8 cellular contexts compared by ENCODE assay signal in the genomic region with DNA sequence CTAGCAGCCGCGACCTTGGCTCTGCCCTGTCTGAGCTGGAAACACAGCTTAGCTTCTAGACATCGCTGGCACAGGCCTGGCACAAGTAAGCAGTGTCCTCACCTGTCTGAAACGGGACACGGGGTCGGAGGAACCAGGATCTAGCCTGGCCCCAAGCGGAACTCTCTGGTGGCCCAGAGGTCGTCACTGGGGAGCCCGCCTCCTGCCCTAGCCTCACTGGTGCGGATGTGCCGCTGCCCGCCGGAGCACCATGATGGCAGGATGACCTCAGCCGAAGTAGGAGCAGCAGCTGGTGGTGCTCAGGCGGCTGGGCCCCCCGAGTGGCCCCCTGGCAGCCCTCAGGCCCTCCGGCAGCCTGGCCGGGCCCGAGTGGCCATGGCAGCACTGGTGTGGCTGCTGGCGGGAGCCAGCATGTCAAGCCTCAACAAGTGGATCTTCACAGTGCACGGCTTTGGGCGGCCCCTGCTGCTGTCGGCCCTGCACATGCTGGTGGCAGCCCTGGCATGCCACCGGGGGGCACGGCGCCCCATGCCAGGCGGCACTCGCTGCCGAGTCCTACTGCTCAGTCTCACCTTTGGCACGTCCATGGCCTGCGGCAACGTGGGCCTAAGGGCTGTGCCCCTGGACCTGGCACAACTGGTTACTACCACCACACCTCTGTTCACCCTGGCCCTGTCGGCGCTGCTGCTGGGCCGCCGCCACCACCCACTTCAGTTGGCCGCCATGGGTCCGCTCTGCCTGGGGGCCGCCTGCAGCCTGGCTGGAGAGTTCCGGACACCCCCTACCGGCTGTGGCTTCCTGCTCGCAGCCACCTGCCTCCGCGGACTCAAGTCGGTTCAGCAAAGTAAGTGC. TPM values are rescaled to one million over a fixed set of nuclear protein-coding genes. Genes with fewer than 3 reads are reported as not detected.
DNase-seq lines count a peak whose midpoint lies in the region; ATAC-seq and TF ChIP-seq lines count a peak whose summit lies in the region.

No MANE protein-coding gene starts in this region.

- intact Hi-C loops in ascending aorta (cut with DNase I) = loop anchor here (10.0 kb wide), 1 partner anchor 448 kb away; a partner anchor contains a TSS

- H3K4me1 ChIP-seq in ascending aorta (peaks cover 21 to 32% of the 10 kb centered on the region in 2 donors), skeletal muscle satellite cell (ENCODE audit: control insufficient read depth, insufficient read depth, low read length) (peaks cover 29% of the 10 kb centered on the region)

- H3K27me3 ChIP-seq in ascending aorta (no peaks in the 10 kb centered on the region), skeletal muscle satellite cell (ENCODE audit: control insufficient read depth, insufficient read depth, low read length) (no peaks in the 10 kb centered on the region)

- H3K9me3 ChIP-seq in ascending aorta = no peaks in the 10 kb centered on the region
- no peaks in the 10 kb centered on the region for H3K9me3 ChIP-seq in skeletal muscle satellite cell (replicated peaks; ENCODE audit: low read length)

- peak overlapping the region; percentile 70 to 90 for H3K4me3 ChIP-seq in ascending aorta
- H3K4me3 ChIP-seq in iPS-11a (ENCODE audit: low read depth, low read length) = peak overlapping the region; percentile 54
- H3K4me3 ChIP-seq in skeletal muscle satellite cell (ENCODE audit: low read length) = peak overlapping the region; percentile 83

- TF ChIP-seq CTCF in ascending aorta (IDR thresholded peaks at IDR 0.05) = no peak

- H3K27ac ChIP-seq in ascending aorta = peak overlapping the region; percentile 97 to 98

- H3K36me3 ChIP-seq in ascending aorta = no peaks in the 10 kb centered on the region
- no peaks in the 10 kb centered on the region for H3K36me3 ChIP-seq in skeletal muscle satellite cell (ENCODE audit: insufficient read depth, low read length)

- peak overlapping the region; percentile 82 for H3K9ac ChIP-seq in skeletal muscle satellite cell (ENCODE audit: low read depth, low read length)

- DNase-seq in ELF-1 (ENCODE audit: low read depth, low spot score) (peak; percentile 68), NCI-H1105 treated with DMSO at 0.1 percent for 48 hours (lab: John Stamatoyannopoulos, UW) (peak; percentile 22), ascending aorta (ENCODE audit: low spot score in 2 of 2) (no peak), NK-92 (lab: John Stamatoyannopoulos, UW; ENCODE audit: unreplicated experiment) (no peak)

- ATAC-seq in GM21576 (IDR thresholded peaks at IDR 0.05; ENCODE audit: unreplicated experiment) (no peak), GM18519 (IDR thresholded peaks at IDR 0.05; ENCODE audit: low FRiP score, unreplicated experiment) (no peak)

- peak overlapping the region; percentile 94 for H3K4me2 ChIP-seq in skeletal muscle satellite cell (ENCODE audit: low read length)

RNA-seq across cellular contexts. Expression of a gene that starts 0.9 kb away (rescaled TPM):
- 38.1 TPM for total RNA-seq in ascending aorta
- 37.5 and 58.1 TPM in 2 replicates for total RNA-seq in skeletal muscle satellite cell (2012; rRNA removed)

RNA-seq across cellular contexts. Expression of a gene that starts 29.5 kb away (rescaled TPM):
- total RNA-seq in ascending aorta = 56.8 TPM
- 3.7 and 5.3 TPM in 2 replicates for total RNA-seq in skeletal muscle satellite cell (2012; rRNA removed)

RNA-seq across cellular contexts. Expression of a gene that starts 31.2 kb away (rescaled TPM):
- 0.21 TPM for total RNA-seq in ascending aorta
- 15.7 and 18.1 TPM in 2 replicates for total RNA-seq in skeletal muscle satellite cell (2012; rRNA removed)

RNA-seq across cellular contexts. Expression of a gene that starts 44.7 kb away (rescaled TPM):
- total RNA-seq in ascending aorta = 24.7 TPM
- total RNA-seq in skeletal muscle satellite cell (2012; rRNA removed) = 102 and 121 TPM in 2 replicates

RNA-seq across cellular contexts. Expression of a gene that starts 58.2 kb away (rescaled TPM):
- 0.53 TPM for total RNA-seq in ascending aorta
- total RNA-seq in skeletal muscle satellite cell (2012; rRNA removed) = 3.8 and 4.4 TPM in 2 replicates

Comparison
In these comparisons a context has a peak if more than half of its experiments do, and no peak if none do; other contexts are left out.
1. DNase-seq: peak in ELF-1 (single experiment) and NCI-H1105 treated with DMSO at 0.1 percent for 48 hours (single experiment); none in ascending aorta (0 of 2) and NK-92 (single experiment).
2. Peak in every context shown above with its lines, with median percentiles within 50 percentile points of each other: H3K4me3 ChIP-seq.